Comparison of ENCODE assay signal across 16 cellular contexts in genomic region chr1:212685429-212685828, GRCh38.
"Had no signal": no experiment of that assay in that cellular context is flagged by ENCODE, and none has a peak within 500 bp of the region (broad histone marks: within the 10 kb centered on the region; RNA-seq: fewer than 3 reads in every experiment).

No MANE protein-coding gene starts in this region.

- H3K27ac ChIP-seq: body of pancreas, thoracic aorta, upper lobe of left lung had no signal

- DNase-seq: activated CD4-positive, alpha-beta T cell treated with anti-CD3 and anti-CD28 coated beads for 36 hours; activated CD4-positive, alpha-beta T cell treated with anti-CD3 and anti-CD28 coated beads, Interleukin-2, amount 50 U/mL, for 48 hours; body of pancreas; caudate nucleus; kidney; mesendoderm; naive thymus-derived CD8-positive, alpha-beta T cell; spleen; stimulated activated CD4-positive, alpha-beta T cell treated with anti-CD3 and anti-CD28 coated beads, Interleukin-4, amount 100 ng/mL, for 4 hours; stimulated activated naive B cell treated with anti-CD40 and anti-IgM and Interleukin-4, amounts not matched to agents 10 μg/mL and 1 μg/mL and 100 μg/mL, for 72 hours; upper lobe of left lung had no signal

- H3K27ac Mint-ChIP-seq: activated CD4-positive, alpha-beta T cell treated with anti-CD3 and anti-CD28 coated beads for 36 hours; activated naive CD8-positive, alpha-beta T cell; naive thymus-derived CD8-positive, alpha-beta T cell; T-helper 2 cell treated with Interferon-gamma antibody and Interleukin-4, amounts not matched to agents 5 μg/mL and 100 μg/mL, for 36 hours; WTC11 had no signal

- H3K4me3 Mint-ChIP-seq: activated CD4-positive, alpha-beta T cell treated with anti-CD3 and anti-CD28 coated beads for 36 hours; activated naive CD8-positive, alpha-beta T cell; naive thymus-derived CD8-positive, alpha-beta T cell; stimulated activated naive B cell treated with anti-CD40 and anti-IgM and Interleukin-4, amounts not matched to agents 10 μg/mL and 1 μg/mL and 100 μg/mL, for 72 hours; T-helper 2 cell treated with Interferon-gamma antibody and Interleukin-4, amounts not matched to agents 5 μg/mL and 100 μg/mL, for 36 hours; WTC11 had no signal

- ATAC-seq: activated CD4-positive, alpha-beta T cell treated with anti-CD3 and anti-CD28 coated beads for 36 hours; body of pancreas; naive thymus-derived CD8-positive, alpha-beta T cell; stimulated activated naive B cell treated with anti-CD40 and anti-IgM and Interleukin-4, amounts not matched to agents 10 μg/mL and 1 μg/mL and 100 μg/mL, for 72 hours; WTC11 had no signal

- H3K9me3 ChIP-seq: body of pancreas, spleen, thoracic aorta, upper lobe of left lung had no signal

- H3K9me3 Mint-ChIP-seq: naive thymus-derived CD8-positive, alpha-beta T cell; T-helper 2 cell treated with Interferon-gamma antibody and Interleukin-4, amounts not matched to agents 5 μg/mL and 100 μg/mL, for 36 hours; WTC11 had no signal

- H3K27me3 ChIP-seq: body of pancreas, spleen, upper lobe of left lung had no signal

- H3K36me3 Mint-ChIP-seq: naive thymus-derived CD8-positive, alpha-beta T cell; WTC11 had no signal

- H3K4me1 ChIP-seq: body of pancreas had no signal

- H3K4me3 ChIP-seq: body of pancreas, spleen, thoracic aorta, upper lobe of left lung had no signal

- H3K27me3 Mint-ChIP-seq: activated CD4-positive, alpha-beta T cell treated with anti-CD3 and anti-CD28 coated beads for 36 hours; activated naive CD8-positive, alpha-beta T cell had no signal

- FAIRE-seq: frontal cortex, kidney had no signal
